Comparison of ENCODE assay signal across 16 cellular contexts in the genomic region with DNA sequence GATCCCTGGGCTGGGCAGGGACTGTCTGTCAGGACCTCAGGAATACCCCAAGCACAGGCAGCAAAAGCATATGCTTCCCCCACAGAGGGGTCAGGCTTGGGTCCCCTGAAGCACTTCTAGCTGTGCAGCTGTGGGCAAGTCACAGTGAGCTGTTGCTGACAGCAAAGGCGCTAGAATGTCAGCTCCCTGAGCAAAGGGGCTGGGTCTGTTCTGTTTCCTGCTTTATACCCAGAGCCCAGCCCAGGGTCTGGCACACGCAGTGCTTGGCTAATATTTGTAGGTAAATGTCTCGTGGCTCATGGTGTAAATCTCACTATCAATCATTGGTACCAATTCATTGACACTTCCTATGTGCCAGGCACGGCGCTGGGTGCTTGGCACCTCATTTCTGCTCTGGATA. TPM values are rescaled to one million over a fixed set of nuclear protein-coding genes. Genes with fewer than 3 reads are reported as not detected.
"Had no signal": no experiment of that assay in that cellular context is flagged by ENCODE, and none has a peak within 500 bp of the region (broad histone marks: within the 10 kb centered on the region; RNA-seq: fewer than 3 reads in every experiment).

No MANE protein-coding gene starts in this region.

- H3K4me2 ChIP-seq: neural progenitor cell had no signal

- H3K9ac ChIP-seq: neural progenitor cell had no signal

- H3K9me3 ChIP-seq: vagina had no signal

- H3K4me3 ChIP-seq: neural progenitor cell, skin epidermis, vagina had no signal

- H3K36me3 ChIP-seq: neural progenitor cell, vagina had no signal

- ATAC-seq: activated CD8-positive, alpha-beta memory T cell treated with anti-CD3 and anti-CD28 coated beads, Interleukin-2, amount 10 ng/mL, durations not matched to agents 7 days and 5 days; activated naive CD4-positive, alpha-beta T cell treated with anti-CD3 and anti-CD28 coated beads, Interleukin-2, amount 50 U/mL, for 72 hours had no signal

- DNase-seq: activated CD4-positive, alpha-beta T cell treated with anti-CD3 and anti-CD28 coated beads, Interleukin-2, amount 50 U/mL, for 48 hours; activated CD4-positive, CD25-positive, alpha-beta regulatory T cell treated with anti-CD3 and anti-CD28 coated beads, Interleukin-2, amount 50 U/mL, for 72 hours; activated CD8-positive, alpha-beta memory T cell treated with anti-CD3 and anti-CD28 coated beads, Interleukin-2, amount 10 ng/mL, durations not matched to agents 7 days and 5 days; activated effector memory CD4-positive, alpha-beta T cell treated with Interleukin-2 at 50 U/mL for 16 hours; activated T-cell treated with anti-CD3 and anti-CD28 coated beads, Interleukin-2, amount 50 U/mL, for 24 hours; amniotic stem cell; cerebellar nuclear complex; erythroblast; hypothalamus; left cardiac atrium; mammary epithelial cell had no signal

- H3K27me3 ChIP-seq: neural progenitor cell, vagina had no signal

- H2AFZ ChIP-seq: neural progenitor cell had no signal

- H3K27ac ChIP-seq: neural progenitor cell, vagina had no signal

RNA-seq across cellular contexts. Expression of gene TNFRSF13B, which starts 53.7 kb away (rescaled TPM):
- total RNA-seq: activated CD8-positive, alpha-beta memory T cell treated with anti-CD3 and anti-CD28 coated beads, Interleukin-2, amount 10 ng/mL, durations not matched to agents 7 days and 5 days; activated naive CD4-positive, alpha-beta T cell treated with anti-CD3 and anti-CD28 coated beads, Interleukin-2, amount 50 U/mL, for 72 hours; glomerular endothelial cell; left cardiac atrium; mammary epithelial cell; vagina had no signal
- polyA plus RNA-seq: mammary epithelial cell had no signal
